12 cellular contexts compared by ENCODE assay signal in genomic region chr12:92439397-92439779, GRCh38.
DNase-seq lines count a peak whose midpoint lies in the region; ATAC-seq and TF ChIP-seq lines count a peak whose summit lies in the region.
"Had no signal": no experiment of that assay in that cellular context is flagged by ENCODE, and none has a peak within 500 bp of the region (broad histone marks: within the 10 kb centered on the region; RNA-seq: fewer than 3 reads in every experiment).

No MANE protein-coding gene starts in this region.

- H3K27me3 ChIP-seq in kidney epithelial cell (ENCODE audit: control insufficient read depth, insufficient read depth, low read length) = no peaks in the 10 kb centered on the region
- H3K27me3 ChIP-seq: pancreas had no signal

- in situ Hi-C loops in astrocyte of the spinal cord (cut with HindIII; ENCODE audit: low sequenced_read_pairs) = no loop called here

- DNase-seq in AG08396 (ENCODE audit: low spot score) (peak; percentile 15), HCEC 1CT (peak; percentile 60), astrocyte of the spinal cord (ENCODE audit: low read depth, low spot score) (peak; percentile 27), kidney epithelial cell (ENCODE audit: low read depth) (peak; percentile 25)
- DNase-seq: activated CD8-positive, alpha-beta T cell treated with anti-CD3 and anti-CD28 coated beads, Interleukin-2, amount 10 ng/mL, durations not matched to agents 7 days and 5 days; MM.1S; pancreas; SHP77 treated with DMSO at 0.1 percent for 48 hours had no signal

- H3K4me3 ChIP-seq in astrocyte of the spinal cord (ENCODE audit: low read depth, low read length) (no peak overlapping the region), kidney epithelial cell (ENCODE audit: low read depth, low read length) (no peak overlapping the region)
- H3K4me3 ChIP-seq: pancreas had no signal

- H3K36me3 ChIP-seq in kidney epithelial cell (ENCODE audit: control insufficient read depth, insufficient read depth, low read length) = no peaks in the 10 kb centered on the region
- H3K36me3 ChIP-seq: pancreas had no signal

- TF ChIP-seq CTCF in astrocyte of the spinal cord (IDR thresholded peaks at IDR 0.05; ENCODE audit: low read depth, low read length) = no peak
- TF ChIP-seq CTCF in kidney epithelial cell (IDR thresholded peaks at IDR 0.05; ENCODE audit: insufficient read depth, low read length, poor library complexity, severe bottlenecking) = no peak

- ATAC-seq in HG03439 (IDR thresholded peaks at IDR 0.05; ENCODE audit: unreplicated experiment) = no peak
- no peak for ATAC-seq in GM18868 (IDR thresholded peaks at IDR 0.05; ENCODE audit: unreplicated experiment)
- ATAC-seq in GM18858 (IDR thresholded peaks at IDR 0.05; ENCODE audit: unreplicated experiment) = no peak
- ATAC-seq in GM21381 (IDR thresholded peaks at IDR 0.05; ENCODE audit: unreplicated experiment) = no peak
- ATAC-seq: activated CD8-positive, alpha-beta T cell treated with anti-CD3 and anti-CD28 coated beads, Interleukin-2, amount 10 ng/mL, durations not matched to agents 7 days and 5 days had no signal
